8 cellular contexts compared by ENCODE assay signal in genomic region chr5:150350524-150351344, GRCh38. TPM values are rescaled to one million over a fixed set of nuclear protein-coding genes. Genes with fewer than 3 reads are reported as not detected.
DNase-seq lines count a peak whose midpoint lies in the region; ATAC-seq and TF ChIP-seq lines count a peak whose summit lies in the region.

No MANE protein-coding gene starts in this region.

- H3K79me2 ChIP-seq in SK-N-SH (ENCODE audit: insufficient read depth), result no peaks in the 10 kb centered on the region

- H3K4me3 ChIP-seq in HL-60 (replicated peaks; ENCODE audit: insufficient read depth, low read length) (no peak overlapping the region), SK-N-SH (ENCODE audit: low read depth in 2 of 2, low read length in 1 of 2) (no peak overlapping the region), right atrium auricular region (no peak overlapping the region)

- no peak overlapping the region for H3K27ac ChIP-seq in HL-60 (replicated peaks)
- no peak overlapping the region for H3K27ac ChIP-seq in SK-N-SH (ENCODE audit: low read depth in 2 of 2, low read length in 1 of 2)
- H3K27ac ChIP-seq in angular gyrus (ENCODE audit: low read depth, low read length), result peak overlapping the region; percentile 63
- no peak overlapping the region for H3K27ac ChIP-seq in right atrium auricular region

- 46% methylated on average over 7 of the region's 7 CpGs for WGBS in SK-N-SH (ENCODE audit: low lambda C conversion rate)

- H3K9me2 ChIP-seq in SK-N-SH, result no peaks in the 10 kb centered on the region

- H2AFZ ChIP-seq in SK-N-SH (ENCODE audit: low read depth), result no peak overlapping the region

- H3K4me1 ChIP-seq in SK-N-SH (ENCODE audit: control insufficient read depth in 1 of 2, insufficient read depth in 2 of 2, low read depth in 1 of 2, low read length in 1 of 2) (peaks cover 0 to 12% of the 10 kb centered on the region in 2 experiments; a peak in 2 of 4 replicates), right atrium auricular region (peaks cover 0 to 6% of the 10 kb centered on the region in 2 donors)

- H3K4me2 ChIP-seq in SK-N-SH, result no peak overlapping the region

- H3K36me3 ChIP-seq in SK-N-SH (replicated peaks in 1 of 2; ENCODE audit: control insufficient read depth in 1 of 2, insufficient read depth in 2 of 2, low read length in 1 of 2) (no peaks in the 10 kb centered on the region), right atrium auricular region (no peaks in the 10 kb centered on the region)

- CTCF ChIA-PET in SK-N-SH (lab: Yijun Ruan, JAX), result interaction anchor here (0.6 to 7.1 kb wide), 40 partner anchors 10 to 354 kb away, joined by 3 to 109 read pairs (median 4); no protein-coding TSS in a partner anchor

- H3F3A ChIP-seq in SK-N-SH (replicated peaks; ENCODE audit: insufficient read depth), result peaks cover 4% of the 10 kb centered on the region

- peak; percentile 89 for TF ChIP-seq RAD21 in SK-N-SH (IDR thresholded peaks at IDR 0.05; ENCODE audit: low read length)

- H3K9me3 ChIP-seq in SK-N-SH (no peaks in the 10 kb centered on the region), right atrium auricular region (no peaks in the 10 kb centered on the region)

- ATAC-seq in GM21381 (IDR thresholded peaks at IDR 0.05; ENCODE audit: unreplicated experiment), result peak; percentile 93

- no peak for TF ChIP-seq EP300 in SK-N-SH (IDR thresholded peaks at IDR 0.05; ENCODE audit: borderline replicate concordance in 1 of 2, low read depth in 1 of 2, low read length in 1 of 2)

- no peaks in the 10 kb centered on the region for H4K20me1 ChIP-seq in SK-N-SH (ENCODE audit: insufficient read depth)

- no peak overlapping the region for H3K9ac ChIP-seq in SK-N-SH

- H3K27me3 ChIP-seq in HL-60 (ENCODE audit: insufficient read depth, poor library complexity, severe bottlenecking) (no peaks in the 10 kb centered on the region), SK-N-SH (ENCODE audit: insufficient read depth) (no peaks in the 10 kb centered on the region), right atrium auricular region (no peaks in the 10 kb centered on the region)

- DNase-seq in EL (peak; percentile 73), HL-60 (ENCODE audit: low read depth in 1 of 2, low spot score in 1 of 2) (peak; percentile 50 to 70), SK-N-SH (peak; percentile 82), right atrium auricular region (ENCODE audit: low spot score) (peak; percentile 76), renal cortical epithelial cell (ENCODE audit: low read depth) (peak; percentile 81), NCI-H1930 (lab: John Stamatoyannopoulos, UW) (no peak)

- POLR2A ChIA-PET in SK-N-SH (lab: Yijun Ruan, JAX), result interaction anchor here (0.7 to 1.1 kb wide), 2 partner anchors 18 to 132 kb away, joined by 3 read pairs; no protein-coding TSS in a partner anchor

- TF ChIP-seq CTCF in HL-60 (IDR thresholded peaks at IDR 0.05; ENCODE audit: insufficient read depth, low read length) (peak; percentile 55), SK-N-SH (IDR thresholded peaks at IDR 0.05) (peak; percentile 85), right atrium auricular region (IDR thresholded peaks at IDR 0.05) (peak in 1 of 2 donors; percentile 67)

TF ChIP-seq in SK-N-SH, 30 proteins besides CTCF, POLR2A, EP300 and RAD21 (continues in another document):
- TF ChIP-seq IRF3 (IDR thresholded peaks at IDR 0.05; ENCODE audit: low read depth, low read length) (no peak), RXRA (IDR thresholded peaks at IDR 0.05; ENCODE audit: borderline replicate concordance, low read depth) (no peak; the same call in 1 of the 2 replicates), NFIC (IDR thresholded peaks at IDR 0.05; ENCODE audit: borderline replicate concordance) (no peak), TCF12 (IDR thresholded peaks at IDR 0.05) (peak; percentile 47; the same call in 1 of the 2 replicates), ELF1 (IDR thresholded peaks at IDR 0.05) (no peak), MEF2A (IDR thresholded peaks at IDR 0.05; ENCODE audit: borderline replicate concordance, low read depth) (no peak), USF1 (IDR thresholded peaks at IDR 0.05; ENCODE audit: borderline replicate concordance, low read depth) (peak; percentile 73; the same call in 1 of the 2 replicates), SIN3A (IDR thresholded peaks at IDR 0.05; ENCODE audit: borderline replicate concordance, low read depth, low read length) (no peak), YY1 (IDR thresholded peaks at IDR 0.05; ENCODE audit: low read depth) (no peak), PBX3 (IDR thresholded peaks at IDR 0.05) (no peak), JUND (IDR thresholded peaks at IDR 0.05) (no peak), POLR2AphosphoS5 (IDR thresholded peaks at IDR 0.05; ENCODE audit: low read depth, low read length) (no peak), TAF1 (IDR thresholded peaks at IDR 0.05; ENCODE audit: borderline replicate concordance, low read depth, low read length) (no peak), EZH2phosphoT487 (IDR thresholded peaks at IDR 0.05; ENCODE audit: borderline replicate concordance, low read depth) (no peak), MXI1 (IDR thresholded peaks at IDR 0.05; ENCODE audit: low read depth, low read length) (peak; percentile 53; the same call in 1 of the 2 replicates), MAX (IDR thresholded peaks at IDR 0.05; ENCODE audit: low read depth) (peak; percentile 60; the same call in 1 of the 2 replicates), ZBTB33 (IDR thresholded peaks at IDR 0.05; ENCODE audit: borderline replicate concordance, low read depth) (no peak), GATA2 (CRISPR knock-in tag; IDR thresholded peaks at IDR 0.05) (no peak), FOSL2 (IDR thresholded peaks at IDR 0.05; ENCODE audit: borderline replicate concordance, low read depth) (no peak), TEAD4 (IDR thresholded peaks at IDR 0.05; ENCODE audit: borderline replicate concordance, insufficient read depth) (no peak), RCOR1 (IDR thresholded peaks at IDR 0.05; ENCODE audit: low read length) (peak; percentile 44; the same call in 1 of the 2 replicates), SMC3 (IDR thresholded peaks at IDR 0.05; ENCODE audit: low read depth, low read length) (peak; percentile 92)

RNA-seq across cellular contexts. Expression of gene TCOF1, which starts 6.8 kb away (rescaled TPM):
- 21.9 and 33.0 TPM in 2 replicates for polyA plus RNA-seq in SK-N-SH (2012; rRNA removed)
- polyA plus RNA-seq in SK-N-SH (2012; cell fraction: cytosol; rRNA removed), result 17.0 and 24.0 TPM in 2 replicates
- polyA plus RNA-seq in SK-N-SH (2012; cell fraction: nucleus; rRNA removed), result 92.6 and 94.3 TPM in 2 replicates
- total RNA-seq in right atrium auricular region (10 to 100 TPM; 17.5 to 18.1 TPM), renal cortical epithelial cell (11.6 and 22.0 TPM in 2 replicates)

RNA-seq across cellular contexts. Expression of gene ARSI, which starts 48.0 kb away (rescaled TPM):
- 0.03 and 0.20 TPM in 2 replicates for polyA plus RNA-seq in SK-N-SH (2012; rRNA removed)
- 0.01 and 0.04 TPM in 2 replicates for polyA plus RNA-seq in SK-N-SH (2012; cell fraction: cytosol; rRNA removed)
- 0.04 and 0.16 TPM in 2 replicates for polyA plus RNA-seq in SK-N-SH (2012; cell fraction: nucleus; rRNA removed)
- total RNA-seq in right atrium auricular region (under 1 TPM; 0.30 to 0.83 TPM), renal cortical epithelial cell (7.3 and 11.7 TPM in 2 replicates)

Comparison
In these comparisons a context has a peak if more than half of its experiments do, and no peak if none do; other contexts are left out.
1. DNase-seq: peak in EL (single experiment), HL-60 (2 of 2), SK-N-SH (single experiment), right atrium auricular region (single experiment) and renal cortical epithelial cell (single experiment); none in NCI-H1930 (0 of 2).